In the genomic region with DNA sequence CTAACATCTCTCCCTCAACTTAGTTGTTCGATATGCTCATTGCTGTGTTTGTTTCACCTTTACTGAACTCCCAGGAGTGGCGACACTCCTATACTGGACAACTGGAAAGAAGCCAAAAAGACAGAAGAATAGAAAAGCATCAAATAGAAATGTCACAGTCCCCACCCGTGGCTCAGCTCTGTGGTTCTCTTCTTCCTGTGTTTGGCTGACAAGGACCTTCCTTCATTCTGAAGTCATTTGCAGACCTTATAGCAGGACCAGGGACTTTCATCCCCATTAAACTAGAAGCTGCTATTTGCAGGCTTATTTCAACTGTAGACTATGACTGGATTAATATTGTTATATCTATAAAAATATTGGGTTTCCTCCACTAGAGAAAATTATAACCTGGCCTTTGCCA, we compare ENCODE assay signal across 17 cellular contexts.
"Had no signal": no experiment of that assay in that cellular context is flagged by ENCODE, and none has a peak within 500 bp of the region (broad histone marks: within the 10 kb centered on the region; RNA-seq: fewer than 3 reads in every experiment).

No MANE protein-coding gene starts in this region.

- H3K9me3 Mint-ChIP-seq: endodermal cell; neural crest cell; stimulated activated naive B cell treated with anti-CD40 and anti-IgM and Interleukin-4, amounts not matched to agents 10 μg/mL and 1 μg/mL and 100 μg/mL, for 72 hours; stimulated activated naive CD8-positive, alpha-beta T cell treated with anti-CD3 and anti-CD28 coated beads, Interleukin-15, amount 100 ng/mL, for 72 hours had no signal

- DNase-seq: effector CD4-positive, alpha-beta T cell; endodermal cell; erythroblast; foreskin keratinocyte; head of caudate nucleus; left colon; left ventricle myocardium superior; naive thymus-derived CD4-positive, alpha-beta T cell; ovary; sigmoid colon; stimulated activated CD4-positive, alpha-beta T cell treated with anti-CD3 and anti-CD28 coated beads, Interleukin-2, amount 100 ng/mL, for 24 hours; stimulated activated CD4-positive, alpha-beta T cell treated with anti-CD3 and anti-CD28 coated beads, Interleukin-4, amount 100 ng/mL, for 4 hours; stimulated activated naive B cell treated with anti-CD40 and anti-IgM and Interleukin-4, amounts not matched to agents 10 μg/mL and 1 μg/mL and 100 μg/mL, for 72 hours; stimulated activated naive CD8-positive, alpha-beta T cell treated with anti-CD3 and anti-CD28 coated beads, Interleukin-15, amount 100 ng/mL, for 72 hours; testis; transverse colon had no signal

- H3K27me3 Mint-ChIP-seq: naive thymus-derived CD4-positive, alpha-beta T cell; stimulated activated naive B cell treated with anti-CD40 and anti-IgM and Interleukin-4, amounts not matched to agents 10 μg/mL and 1 μg/mL and 100 μg/mL, for 72 hours; stimulated activated naive CD8-positive, alpha-beta T cell treated with anti-CD3 and anti-CD28 coated beads, Interleukin-15, amount 100 ng/mL, for 72 hours had no signal

- H3K27ac Mint-ChIP-seq: endodermal cell; naive thymus-derived CD4-positive, alpha-beta T cell; stimulated activated naive B cell treated with anti-CD40 and anti-IgM and Interleukin-4, amounts not matched to agents 10 μg/mL and 1 μg/mL and 100 μg/mL, for 72 hours; stimulated activated naive CD8-positive, alpha-beta T cell treated with anti-CD3 and anti-CD28 coated beads, Interleukin-15, amount 100 ng/mL, for 72 hours had no signal

- H3K36me3 Mint-ChIP-seq: stimulated activated naive B cell treated with anti-CD40 and anti-IgM and Interleukin-4, amounts not matched to agents 10 μg/mL and 1 μg/mL and 100 μg/mL, for 72 hours had no signal

- H3K4me3 Mint-ChIP-seq: endodermal cell; neural crest cell; stimulated activated naive B cell treated with anti-CD40 and anti-IgM and Interleukin-4, amounts not matched to agents 10 μg/mL and 1 μg/mL and 100 μg/mL, for 72 hours; stimulated activated naive CD8-positive, alpha-beta T cell treated with anti-CD3 and anti-CD28 coated beads, Interleukin-15, amount 100 ng/mL, for 72 hours had no signal

- ATAC-seq: foreskin keratinocyte; left colon; left ventricle myocardium superior; naive thymus-derived CD4-positive, alpha-beta T cell; stimulated activated naive B cell treated with anti-CD40 and anti-IgM and Interleukin-4, amounts not matched to agents 10 μg/mL and 1 μg/mL and 100 μg/mL, for 72 hours; stimulated activated naive CD8-positive, alpha-beta T cell treated with anti-CD3 and anti-CD28 coated beads, Interleukin-15, amount 100 ng/mL, for 72 hours had no signal

- H3K4me1 Mint-ChIP-seq: neural crest cell had no signal
